29 cellular contexts compared by ENCODE assay signal in genomic region chr20:52365688-52366087, GRCh38.
"Had no signal": no experiment of that assay in that cellular context is flagged by ENCODE, and none has a peak within 500 bp of the region (broad histone marks: within the 10 kb centered on the region; RNA-seq: fewer than 3 reads in every experiment).

No MANE protein-coding gene starts in this region.

- H3K27me3 ChIP-seq: neural progenitor cell, ovary, suprapubic skin, testis, tibial artery, transverse colon, upper lobe of right lung, uterus had no signal

- H3K36me3 ChIP-seq: neural progenitor cell, ovary, spleen, suprapubic skin, tibial artery, transverse colon, upper lobe of right lung, uterus had no signal

- DNase-seq: naive thymus-derived CD8-positive, alpha-beta T cell; occipital lobe; ovary; posterior cingulate gyrus; psoas muscle; right cardiac atrium; spleen; stimulated activated CD4-positive, alpha-beta T cell treated with anti-CD3 and anti-CD28 coated beads, Interleukin-12 subunit alpha, Interleukin-12 subunit beta, amount 100 ng/mL, for 4 hours; stimulated activated CD4-positive, alpha-beta T cell treated with anti-CD3 and anti-CD28 coated beads, Interleukin-1b, Interleukin-23, amount 100 ng/mL, for 48 hours; stimulated activated CD4-positive, alpha-beta T cell treated with anti-CD3 and anti-CD28 coated beads, Interleukin-4, amount 100 ng/mL, for 1 hour; stimulated activated CD4-positive, alpha-beta T cell treated with anti-CD3 and anti-CD28 coated beads, Interleukin-4, amount 100 ng/mL, for 4 hours; stimulated activated CD8-positive, alpha-beta memory T cell treated with anti-CD3 and anti-CD28 coated beads, Interleukin-4, amount 100 ng/mL, for 48 hours; stimulated activated naive CD4-positive, alpha-beta T cell; stimulated activated naive CD8-positive, alpha-beta T cell treated with anti-CD3 and anti-CD28 coated beads, Interleukin-15, amount 100 ng/mL, for 72 hours; stimulated activated naive CD8-positive, alpha-beta T cell treated with anti-CD3 and anti-CD28 coated beads, Interleukin-15, Interleukin-2, amounts not matched to agents 100 U/mL and 50 U/mL, for 24 hours; substantia nigra; testis; tibial artery; transverse colon; upper lobe of right lung; uterus had no signal

- H3K79me2 ChIP-seq: parathyroid adenoma had no signal

- H2AFZ ChIP-seq: neural progenitor cell, parathyroid adenoma had no signal

- H3K4me2 ChIP-seq: neural progenitor cell, smooth muscle cell had no signal

- H3K27ac ChIP-seq: neural progenitor cell, ovary, parathyroid adenoma, psoas muscle, skin epidermis, spleen, suprapubic skin, testis, tibial artery, transverse colon, upper lobe of right lung, uterus had no signal

- H3K4me1 ChIP-seq: neural progenitor cell, parathyroid adenoma, psoas muscle, spleen, suprapubic skin, testis, tibial artery, transverse colon, upper lobe of right lung, uterus had no signal

- H3K9ac ChIP-seq: neural progenitor cell, parathyroid adenoma had no signal

- H3K9me3 ChIP-seq: ovary, psoas muscle, spleen, suprapubic skin, testis, tibial artery, transverse colon, upper lobe of right lung, uterus had no signal

- H3K4me3 ChIP-seq: neural progenitor cell, ovary, psoas muscle, skin epidermis, smooth muscle cell, spleen, suprapubic skin, testis, tibial artery, transverse colon, upper lobe of right lung, uterus had no signal

- ATAC-seq: naive thymus-derived CD8-positive, alpha-beta T cell; natural killer cell treated with Interleukin-12 subunit alpha and Interleukin-12 subunit beta and Interleukin-15 and Interleukin-18, amount 100 ng/mL, for 72 hours; psoas muscle; right cardiac atrium; sciatic nerve; stimulated activated memory B cell treated with anti-CD40 and anti-IgM and Interleukin-4, amounts not matched to agents 10 μg/mL and 1 μg/mL and 100 μg/mL, for 72 hours; stimulated activated naive CD8-positive, alpha-beta T cell treated with anti-CD3 and anti-CD28 coated beads, Interleukin-15, amount 100 ng/mL, for 72 hours; stimulated activated naive CD8-positive, alpha-beta T cell treated with anti-CD3 and anti-CD28 coated beads, Interleukin-15, Interleukin-2, amounts not matched to agents 100 U/mL and 50 U/mL, for 24 hours; upper lobe of right lung had no signal
